17 cellular contexts compared by ENCODE assay signal in genomic region chr5:82799346-82800077, GRCh38.
DNase-seq lines count a peak whose midpoint lies in the region; ATAC-seq and TF ChIP-seq lines count a peak whose summit lies in the region.
"Had no signal": no experiment of that assay in that cellular context is flagged by ENCODE, and none has a peak within 500 bp of the region (broad histone marks: within the 10 kb centered on the region; RNA-seq: fewer than 3 reads in every experiment).

No MANE protein-coding gene starts in this region.

- H3K27ac ChIP-seq in sigmoid colon (no peak overlapping the region), left lung (no peak overlapping the region), Karpas-422 (ENCODE audit: low read length) (no peak overlapping the region)
- H3K27ac ChIP-seq: gastroesophageal sphincter, parathyroid adenoma had no signal

- no peaks in the 10 kb centered on the region for H3K27me3 ChIP-seq in sigmoid colon
- no peaks in the 10 kb centered on the region for H3K27me3 ChIP-seq in left lung
- no peaks in the 10 kb centered on the region for H3K27me3 ChIP-seq in Karpas-422 (ENCODE audit: low read length)
- H3K27me3 ChIP-seq: gastroesophageal sphincter had no signal

- H3K9ac ChIP-seq in Karpas-422 (ENCODE audit: low read length): no peak overlapping the region
- H3K9ac ChIP-seq: parathyroid adenoma, SK-N-SH had no signal

- 82 to 89% methylated on average over 5 of the region's 5 CpGs for WGBS in sigmoid colon, 2 donors

- TF ChIP-seq CTCF in GM13977 (IDR thresholded peaks at IDR 0.05; ENCODE audit: extremely low read depth, insufficient read depth, missing control alignments) (peak; percentile 10), cardiac fibroblast (IDR thresholded peaks at IDR 0.05; ENCODE audit: low read depth, low read length) (peak; percentile 13), retinal pigment epithelial cell (conservative IDR thresholded peaks at IDR 0.05; ENCODE audit: low read depth, low read length) (peak; percentile 11), sigmoid colon (IDR thresholded peaks at IDR 0.05) (no peak), left lung (IDR thresholded peaks at IDR 0.05) (no peak), omental fat pad (IDR thresholded peaks at IDR 0.05) (no peak)

- H3K4me3 ChIP-seq in cardiac fibroblast (replicated peaks in 1 of 2; ENCODE audit: low read depth in 2 of 2, low read length in 2 of 2) (no peak overlapping the region), retinal pigment epithelial cell (ENCODE audit: low read length) (no peak overlapping the region), sigmoid colon (no peak overlapping the region), left lung (no peak overlapping the region), Karpas-422 (ENCODE audit: low read length) (no peak overlapping the region)
- H3K4me3 ChIP-seq: gastroesophageal sphincter had no signal

- no peaks in the 10 kb centered on the region for H3K79me2 ChIP-seq in Karpas-422 (ENCODE audit: low read length)
- H3K79me2 ChIP-seq: parathyroid adenoma had no signal

- no peak overlapping the region for H2AFZ ChIP-seq in Karpas-422 (ENCODE audit: low read length)
- H2AFZ ChIP-seq: parathyroid adenoma had no signal

- H3K4me1 ChIP-seq in sigmoid colon (no peaks in the 10 kb centered on the region), left lung (no peaks in the 10 kb centered on the region), Karpas-422 (ENCODE audit: low read length) (peaks cover 8% of the 10 kb centered on the region)
- H3K4me1 ChIP-seq: parathyroid adenoma had no signal

- H3K9me3 ChIP-seq in sigmoid colon (no peaks in the 10 kb centered on the region), left lung (no peaks in the 10 kb centered on the region), Karpas-422 (ENCODE audit: low read length) (no peaks in the 10 kb centered on the region)
- H3K9me3 ChIP-seq: gastroesophageal sphincter, SK-N-SH had no signal

- no peak for TF ChIP-seq POLR2A in sigmoid colon (IDR thresholded peaks at IDR 0.05)

- in situ Hi-C loops in GM13977 (cut with MboI; ENCODE audit: low pct_unique_long_range_greater_than_20kb, low sequenced_read_pairs, unreplicated experiment): no loop called here

- H4K20me1 ChIP-seq in Karpas-422 (ENCODE audit: insufficient read depth, low read depth, low read length): no peaks in the 10 kb centered on the region

- TF ChIP-seq EP300 in sigmoid colon (IDR thresholded peaks at IDR 0.05): no peak

- ATAC-seq in HG03280 (IDR thresholded peaks at IDR 0.05; ENCODE audit: unreplicated experiment) (peak; percentile 51), left lung (no peak), omental fat pad (ENCODE audit: low FRiP score) (no peak)
- ATAC-seq: gastroesophageal sphincter, Panc1 had no signal

- no peak overlapping the region for H3K4me2 ChIP-seq in Karpas-422 (ENCODE audit: low read depth, low read length, poor library complexity, severe bottlenecking)
- H3K4me2 ChIP-seq: SK-N-SH had no signal

- DNase-seq in GM13977 (ENCODE audit: low spot score): no peak
- no peak for DNase-seq in cardiac fibroblast (ENCODE audit: low read depth in 2 of 2)
- no peak for DNase-seq in retinal pigment epithelial cell (ENCODE audit: low read depth)
- DNase-seq in sigmoid colon: no peak
- DNase-seq in left lung: no peak
- no peak for DNase-seq in omental fat pad (ENCODE audit: low spot score)
- no peak for DNase-seq in Karpas-422
- DNase-seq: activated CD4-positive, alpha-beta T cell treated with anti-CD3 and anti-CD28 coated beads, Interleukin-2, amount 50 U/mL, for 1 hour; amygdala; DMS 273 treated with DMSO at 0.1 percent for 48 hours; NCI-H1417 treated with DMSO at 0.1 percent for 48 hours; NCI-H748 treated with DMSO at 0.1 percent for 48 hours; SK-N-SH had no signal

- no peaks in the 10 kb centered on the region for H3K36me3 ChIP-seq in sigmoid colon
- no peaks in the 10 kb centered on the region for H3K36me3 ChIP-seq in left lung
- H3K36me3 ChIP-seq in Karpas-422 (ENCODE audit: insufficient read depth, low read length): no peaks in the 10 kb centered on the region
- H3K36me3 ChIP-seq: gastroesophageal sphincter had no signal

- intact Hi-C loops in sigmoid colon (cut with DNase I): no loop called here
- intact Hi-C loops in left lung (cut with DNase I): no loop called here

- H3K9me2 ChIP-seq in Karpas-422 (replicated peaks; ENCODE audit: insufficient read depth, low read length): no peaks in the 10 kb centered on the region
- H3K9me2 ChIP-seq: SK-N-SH had no signal

Comparison
In these comparisons a context has a peak if more than half of its experiments do, and no peak if none do; other contexts are left out.
1. CTCF ChIP-seq: peak in GM13977 (single experiment), cardiac fibroblast (single experiment) and retinal pigment epithelial cell (single experiment); none in sigmoid colon (0 of 4), left lung (0 of 2) and omental fat pad (0 of 3).